9 cellular contexts compared by ENCODE assay signal in the genomic region with DNA sequence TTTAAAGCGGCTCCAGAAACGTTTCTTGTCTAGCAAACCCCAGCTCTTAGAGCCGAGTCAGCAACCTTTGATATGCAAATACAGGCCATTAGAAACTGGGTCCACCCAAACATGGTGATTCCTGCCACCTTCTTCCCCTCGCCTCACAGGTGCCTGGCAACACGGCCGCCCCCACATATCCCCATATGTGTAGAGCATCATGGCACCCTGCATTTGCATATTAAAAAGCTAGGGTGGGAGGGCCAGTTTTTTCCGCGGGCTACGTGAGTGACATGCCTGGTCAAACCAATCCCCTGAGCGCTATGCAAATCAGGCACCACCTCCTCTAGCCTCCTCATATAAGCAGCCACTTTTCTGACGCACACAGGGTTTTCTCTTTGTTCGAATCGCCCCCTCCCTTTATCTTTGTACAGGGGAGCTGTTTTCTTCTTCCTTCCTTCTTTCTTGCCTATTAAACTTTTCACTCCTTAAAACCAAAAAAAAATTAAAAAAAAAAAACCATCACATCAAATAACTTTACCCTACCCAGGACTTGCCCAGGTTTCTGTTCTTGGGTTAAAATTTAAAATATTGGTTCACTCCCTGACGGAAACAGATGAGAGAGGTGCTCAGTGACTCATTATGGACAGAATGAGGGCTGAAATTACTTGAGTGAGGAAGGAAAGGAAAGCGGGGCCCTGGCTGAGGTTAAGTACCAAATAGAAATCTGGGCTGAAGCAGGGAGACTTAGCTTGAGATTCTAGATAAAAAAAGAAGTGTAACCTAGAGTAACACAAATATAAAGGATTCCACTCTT.
DNase-seq lines count a peak whose midpoint lies in the region; ATAC-seq and TF ChIP-seq lines count a peak whose summit lies in the region.
"Had no signal": no experiment of that assay in that cellular context is flagged by ENCODE, and none has a peak within 500 bp of the region (broad histone marks: within the 10 kb centered on the region; RNA-seq: fewer than 3 reads in every experiment).

No MANE protein-coding gene starts in this region.

- DNase-seq in HEK293T (ENCODE audit: extremely low spot score), result no peak
- DNase-seq in activated CD4-positive, alpha-beta T cell treated with anti-CD3 and anti-CD28 coated beads, Interleukin-2, amount 50 U/mL, for 4 hours, result peak; percentile 71 to 79
- peak; percentile 18 for DNase-seq in effector CD8-positive, alpha-beta T cell (lab: John Stamatoyannopoulos, UW)
- DNase-seq in stimulated activated CD4-positive, alpha-beta T cell treated with anti-CD3 and anti-CD28 coated beads, TNF-alpha, amount 100 ng/mL, for 4 hours (ENCODE audit: low read depth in 3 of 3), result peak; percentile 14 to 61 (median 56)
- no peak for DNase-seq in GM03348 (ENCODE audit: low spot score)
- no peak for DNase-seq in foreskin melanocyte
- DNase-seq in SHP77 (lab: John Stamatoyannopoulos, UW), result no peak
- DNase-seq: retina had no signal

- POLR2A ChIA-PET in HEK293T (lab: Yijun Ruan, JAX), result no interaction called here

- no peak for ATAC-seq in HG02981 (IDR thresholded peaks at IDR 0.05; ENCODE audit: unreplicated experiment)

- CTCF ChIA-PET in HEK293T (lab: Yijun Ruan, JAX), result interaction anchor here (0.6 to 0.9 kb wide), 2 partner anchors 87 to 1043 kb away, joined by 3 read pairs; a partner anchor contains a TSS

TF ChIP-seq in HEK293T, 16 proteins besides CTCF, POLR2A, EP300 and RAD21:
- TF ChIP-seq ARNT (IDR thresholded peaks at IDR 0.05) (no peak), FOXK2 (IDR thresholded peaks at IDR 0.05) (no peak), L3MBTL2 (conservative IDR thresholded peaks at IDR 0.05) (no peak), TARDBP (IDR thresholded peaks at IDR 0.05) (no peak)
- TF ChIP-seq, protein P1, sequence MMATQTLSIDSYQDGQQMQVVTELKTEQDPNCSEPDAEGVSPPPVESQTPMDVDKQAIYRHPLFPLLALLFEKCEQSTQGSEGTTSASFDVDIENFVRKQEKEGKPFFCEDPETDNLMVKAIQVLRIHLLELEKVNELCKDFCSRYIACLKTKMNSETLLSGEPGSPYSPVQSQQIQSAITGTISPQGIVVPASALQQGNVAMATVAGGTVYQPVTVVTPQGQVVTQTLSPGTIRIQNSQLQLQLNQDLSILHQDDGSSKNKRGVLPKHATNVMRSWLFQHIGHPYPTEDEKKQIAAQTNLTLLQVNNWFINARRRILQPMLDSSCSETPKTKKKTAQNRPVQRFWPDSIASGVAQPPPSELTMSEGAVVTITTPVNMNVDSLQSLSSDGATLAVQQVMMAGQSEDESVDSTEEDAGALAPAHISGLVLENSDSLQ (IDR thresholded peaks at IDR 0.05), result peak; percentile 78

Comparison
In these comparisons a context has a peak if more than half of its experiments do, and no peak if none do; other contexts are left out.
1. DNase-seq: peak in activated CD4-positive, alpha-beta T cell treated with anti-CD3 and anti-CD28 coated beads, Interleukin-2, amount 50 U/mL, for 4 hours (2 of 2), effector CD8-positive, alpha-beta T cell (single experiment) and stimulated activated CD4-positive, alpha-beta T cell treated with anti-CD3 and anti-CD28 coated beads, TNF-alpha, amount 100 ng/mL, for 4 hours (3 of 3); none in HEK293T (single experiment), GM03348 (single experiment), foreskin melanocyte (single experiment) and SHP77 (0 of 2).